22 cellular contexts compared by ENCODE assay signal in genomic region chr17:66843606-66844005, GRCh38. TPM values are rescaled to one million over a fixed set of nuclear protein-coding genes. Genes with fewer than 3 reads are reported as not detected.
DNase-seq lines count a peak whose midpoint lies in the region; ATAC-seq and TF ChIP-seq lines count a peak whose summit lies in the region.
"Had no signal": no experiment of that assay in that cellular context is flagged by ENCODE, and none has a peak within 500 bp of the region (broad histone marks: within the 10 kb centered on the region; RNA-seq: fewer than 3 reads in every experiment).

No MANE protein-coding gene starts in this region.

- peak overlapping the region; percentile 28 for H3K9ac ChIP-seq in trophoblast cell (ENCODE audit: low read length)

- H3K36me3 ChIP-seq in trophoblast cell (ENCODE audit: control insufficient read depth in 1 of 2, insufficient read depth in 2 of 2, low read length in 2 of 2) (no peaks in the 10 kb centered on the region), Peyer's patch (no peaks in the 10 kb centered on the region)
- H3K36me3 ChIP-seq: MG63 had no signal

- H2AFZ ChIP-seq in trophoblast cell (ENCODE audit: insufficient read depth, low read length, poor library complexity): no peak overlapping the region
- H2AFZ ChIP-seq: GM23338 had no signal

- WGBS in trophoblast cell (ENCODE audit: extremely low coverage, insufficient coverage, insufficient read length): no CpG with 5 or more reads among the region's 4 CpGs

- no peak overlapping the region for H3K18ac ChIP-seq in trophoblast cell (ENCODE audit: low read length)

- no peak for ATAC-seq in HG03354 (IDR thresholded peaks at IDR 0.05; ENCODE audit: poor library complexity, severe bottlenecking, unreplicated experiment)
- ATAC-seq: GM23338, Panc1 had no signal

- no peak overlapping the region for H3K14ac ChIP-seq in trophoblast cell (ENCODE audit: low read length)

- H3K4me3 ChIP-seq in trophoblast cell (ENCODE audit: low read depth, low read length) (no peak overlapping the region), Peyer's patch (no peak overlapping the region)
- H3K4me3 ChIP-seq: GM23338, MG63, SK-N-MC had no signal

- DNase-seq in NCI-H345 (lab: John Stamatoyannopoulos, UW) (peak; percentile 12), NCI-H345 treated with DMSO at 0.1 percent for 48 hours (lab: John Stamatoyannopoulos, UW; ENCODE audit: unreplicated experiment) (no peak), D341Med (ENCODE audit: low spot score) (peak; percentile 25), trophoblast cell (no peak), Peyer's patch (no peak)
- DNase-seq: 8988T; ACHN; CD4-positive, CD25-positive, alpha-beta regulatory T cell; H9; KBM-7; MG63; NCI-H2029; NCI-H226; NCI-H774; SIG-M5 had no signal

- H3K23ac ChIP-seq in trophoblast cell (ENCODE audit: low read length): no peak overlapping the region

- H2BK120ac ChIP-seq in trophoblast cell (ENCODE audit: insufficient read depth, low read length, poor library complexity): no peak overlapping the region

- no peaks in the 10 kb centered on the region for H3K79me1 ChIP-seq in trophoblast cell (ENCODE audit: low read length)

- H3K4me2 ChIP-seq in trophoblast cell (ENCODE audit: low read length): no peak overlapping the region
- H3K4me2 ChIP-seq: GM23338 had no signal

- TF ChIP-seq CTCF in VCaP (conservative IDR thresholded peaks at IDR 0.05) (no peak), Peyer's patch (IDR thresholded peaks at IDR 0.05) (no peak)

- H4K91ac ChIP-seq in trophoblast cell (ENCODE audit: low read depth, low read length): no peak overlapping the region

- H3K27me3 ChIP-seq in trophoblast cell (ENCODE audit: insufficient read depth, low read length) (no peaks in the 10 kb centered on the region), Peyer's patch (no peaks in the 10 kb centered on the region)

- H3K4me1 ChIP-seq in trophoblast cell (ENCODE audit: control insufficient read depth in 1 of 2, insufficient read depth in 2 of 2, low read length in 2 of 2) (no peaks in the 10 kb centered on the region), Peyer's patch (no peaks in the 10 kb centered on the region)

- H3K4ac ChIP-seq in trophoblast cell (ENCODE audit: low read depth, low read length): no peak overlapping the region

- H3K9me3 ChIP-seq in trophoblast cell (ENCODE audit: insufficient read depth, low read depth, low read length) (peaks cover 16% of the 10 kb centered on the region), Peyer's patch (no peaks in the 10 kb centered on the region)
- H3K9me3 ChIP-seq: MG63 had no signal

- H3K79me2 ChIP-seq in trophoblast cell (ENCODE audit: control insufficient read depth, insufficient read depth, low read length, poor library complexity): no peaks in the 10 kb centered on the region

- no peak for TF ChIP-seq POLR2A in Peyer's patch (IDR thresholded peaks at IDR 0.05)

- H3K27ac ChIP-seq in VCaP (0 out of 2 replicates have a peak overlapping the region, but pooled peaks have one; percentile 5), trophoblast cell (ENCODE audit: low read depth, low read length) (no peak overlapping the region), Peyer's patch (no peak overlapping the region)
- H3K27ac ChIP-seq: SK-N-MC had no signal

- H2BK5ac ChIP-seq in trophoblast cell (ENCODE audit: low read depth, low read length, poor library complexity): no peak overlapping the region

- H2AK5ac ChIP-seq in trophoblast cell (ENCODE audit: low read length): no peak overlapping the region

- H2BK12ac ChIP-seq in trophoblast cell (ENCODE audit: low read length): no peak overlapping the region

- no peak overlapping the region for H4K8ac ChIP-seq in trophoblast cell (ENCODE audit: low read depth, low read length)

- no peak overlapping the region for H4K12ac ChIP-seq in trophoblast cell (ENCODE audit: low read depth, low read length)

RNA-seq across cellular contexts. Expression of gene CACNG5, which starts 8.7 kb away (rescaled TPM):
- polyA plus RNA-seq in trophoblast cell (2013): not detected in 2 replicates
- not detected for total RNA-seq in Peyer's patch
- total RNA-seq: CD4-positive, CD25-positive, alpha-beta regulatory T cell; OCI-LY7 had no signal
- polyA plus RNA-seq: BJ; CD4-positive, CD25-positive, alpha-beta regulatory T cell had no signal

Comparison
In these comparisons a context has a peak if more than half of its experiments do, and no peak if none do; other contexts are left out.
1. DNase-seq: peak in NCI-H345 (single experiment) and D341Med (single experiment); none in NCI-H345 treated with DMSO at 0.1 percent for 48 hours (single experiment), trophoblast cell (0 of 2) and Peyer's patch (0 of 3).